In genomic region chr13:94620286-94620896, GRCh38 we compare ENCODE assay signal across 8 cellular contexts. TPM values are rescaled to one million over a fixed set of nuclear protein-coding genes. Genes with fewer than 3 reads are reported as not detected.
DNase-seq lines count a peak whose midpoint lies in the region; ATAC-seq and TF ChIP-seq lines count a peak whose summit lies in the region.

No MANE protein-coding gene starts in this region.

- peaks cover 2% of the 10 kb centered on the region for H3K4me1 Mint-ChIP-seq in mesothelial cell of epicardium

- H3K27ac ChIP-seq in brain microvascular endothelial cell, result no peak overlapping the region
- no peak overlapping the region for H3K27ac ChIP-seq in substantia nigra (ENCODE audit: low read depth, low read length, poor library complexity, severe bottlenecking)

- H3K36me3 Mint-ChIP-seq in mesothelial cell of epicardium, result peaks cover 11% of the 10 kb centered on the region

- H3K4me3 ChIP-seq in brain microvascular endothelial cell (ENCODE audit: low read depth, low read length), result no peak overlapping the region

- intact Hi-C loops in sciatic nerve (cut with DNase I), result no loop called here

- no peaks in the 10 kb centered on the region for H3K27me3 Mint-ChIP-seq in mesothelial cell of epicardium (ENCODE audit: low read depth)

- H3K9me3 Mint-ChIP-seq in mesothelial cell of epicardium, result no peaks in the 10 kb centered on the region

- in situ Hi-C loops in brain microvascular endothelial cell (cut with HindIII; ENCODE audit: low pct_ligation_motif_present, low sequenced_read_pairs), result no loop called here

- ATAC-seq in GM18858 (IDR thresholded peaks at IDR 0.05; ENCODE audit: unreplicated experiment) (peak; percentile 84), HG02981 (IDR thresholded peaks at IDR 0.05; ENCODE audit: unreplicated experiment) (peak; percentile 89), sciatic nerve (no peak)

- peaks cover 43% of the 10 kb centered on the region for H3K36me3 ChIP-seq in brain microvascular endothelial cell (replicated peaks)

- peak; percentile 62 for DNase-seq in D341Med (ENCODE audit: low spot score)
- DNase-seq in NCI-H2196 (lab: John Stamatoyannopoulos, UW; ENCODE audit: unreplicated experiment), result peak; percentile 3
- peak; percentile 19 for DNase-seq in brain microvascular endothelial cell
- DNase-seq in mesothelial cell of epicardium (ENCODE audit: low spot score in 2 of 2, unreplicated experiment in 2 of 2), result no peak
- DNase-seq in substantia nigra (lab: John Stamatoyannopoulos, UW), result no peak
- DNase-seq in sciatic nerve (ENCODE audit: low spot score), result no peak

- TF ChIP-seq CTCF in brain microvascular endothelial cell (IDR thresholded peaks at IDR 0.05; ENCODE audit: low read depth, low read length, missing control alignments), result peak; percentile 85
- peak; percentile 82 for TF ChIP-seq CTCF in mesothelial cell of epicardium (IDR thresholded peaks at IDR 0.05; ENCODE audit: unreplicated experiment)

- H3K4me3 Mint-ChIP-seq in mesothelial cell of epicardium, result no peak overlapping the region

- H3K27me3 ChIP-seq in brain microvascular endothelial cell (replicated peaks), result no peaks in the 10 kb centered on the region

- H3K27ac Mint-ChIP-seq in mesothelial cell of epicardium, result no peak overlapping the region

RNA-seq across cellular contexts. Expression of gene GPR180, which starts 18.7 kb away (rescaled TPM):
- 6.5 to 6.8 TPM (median 6.5 TPM) in 3 replicates for total RNA-seq in mesothelial cell of epicardium
- total RNA-seq in sciatic nerve, result 5.8 TPM

RNA-seq across cellular contexts. Expression of gene TGDS, which starts 24.4 kb away (rescaled TPM):
- total RNA-seq in mesothelial cell of epicardium (9.1 to 9.8 TPM (median 9.2 TPM) in 3 replicates), sciatic nerve (14.0 TPM)

Comparison
In these comparisons a context has a peak if more than half of its experiments do, and no peak if none do; other contexts are left out.
1. DNase-seq: peak in D341Med (single experiment), NCI-H2196 (single experiment) and brain microvascular endothelial cell (single experiment); none in mesothelial cell of epicardium (0 of 2), substantia nigra (0 of 49) and sciatic nerve (single experiment).